Comparison of ENCODE assay signal across 8 cellular contexts in the genomic region with DNA sequence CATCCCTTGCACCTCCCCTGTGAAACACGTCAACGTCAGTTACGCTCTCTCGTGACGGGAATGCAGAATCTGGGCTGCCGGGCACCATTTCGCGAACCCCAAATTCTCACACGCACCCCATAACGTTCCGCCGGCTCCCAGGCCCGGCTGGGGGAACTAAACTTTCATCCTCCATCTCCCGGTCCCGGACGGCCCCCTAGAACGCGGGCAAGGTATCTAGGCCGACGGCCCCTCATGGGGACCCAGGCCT. TPM values are rescaled to one million over a fixed set of nuclear protein-coding genes. Genes with fewer than 3 reads are reported as not detected.
DNase-seq lines count a peak whose midpoint lies in the region; ATAC-seq and TF ChIP-seq lines count a peak whose summit lies in the region.

No MANE protein-coding gene starts in this region.

- POLR2A ChIA-PET in activated CD4-positive, alpha-beta T cell treated with anti-CD3 and anti-CD28 coated beads for 36 hours (lab: Charles Lee): interaction anchor here (1.0 kb wide), 1 partner anchor 72 kb away, joined by 4 read pairs; no protein-coding TSS in a partner anchor

- H3K4me1 Mint-ChIP-seq in activated CD4-positive, alpha-beta T cell treated with anti-CD3 and anti-CD28 coated beads for 36 hours: peaks cover 17% of the 10 kb centered on the region

- peak overlapping the region; percentile 88 for H3K27ac ChIP-seq in SK-N-MC
- H3K27ac ChIP-seq in neural cell (ENCODE audit: low read length): peak overlapping the region; percentile 100

- H3K36me3 ChIP-seq in SK-N-MC (ENCODE audit: insufficient read depth, low read length) (peaks cover 6% of the 10 kb centered on the region; the same call in 1 of the 2 replicates), neural cell (ENCODE audit: insufficient read depth, low read length) (no peaks in the 10 kb centered on the region)

- H4K20me1 ChIP-seq in neural cell (ENCODE audit: insufficient read depth): no peaks in the 10 kb centered on the region

- peaks cover 8% of the 10 kb centered on the region for H3K36me3 Mint-ChIP-seq in activated CD4-positive, alpha-beta T cell treated with anti-CD3 and anti-CD28 coated beads for 36 hours (ENCODE audit: low read depth)

- H3K4me3 Mint-ChIP-seq in activated CD4-positive, alpha-beta T cell treated with anti-CD3 and anti-CD28 coated beads for 36 hours: peak overlapping the region; percentile 86

- TF ChIP-seq EP300 in neural cell (conservative IDR thresholded peaks at IDR 0.05; ENCODE audit: poor library complexity, severe bottlenecking): no peak

- H3K9me3 Mint-ChIP-seq in activated CD4-positive, alpha-beta T cell treated with anti-CD3 and anti-CD28 coated beads for 36 hours (ENCODE audit: low read depth): no peaks in the 10 kb centered on the region

- peak overlapping the region; percentile 99 for H3K27ac Mint-ChIP-seq in activated CD4-positive, alpha-beta T cell treated with anti-CD3 and anti-CD28 coated beads for 36 hours

- peaks cover 42% of the 10 kb centered on the region for H3K79me2 ChIP-seq in neural cell (replicated peaks; ENCODE audit: insufficient read depth, low read length)

- peak overlapping the region; percentile 94 for H2AFZ ChIP-seq in neural cell (ENCODE audit: low read depth, low read length)

- H3K4me3 ChIP-seq in SK-N-MC (peak overlapping the region; percentile 91), neural cell (ENCODE audit: low read length) (peak overlapping the region; percentile 74)

- peak overlapping the region; percentile 90 for H3K4me2 ChIP-seq in neural cell (ENCODE audit: low read length)

- peak; percentile 66 for DNase-seq in activated CD4-positive, alpha-beta T cell treated with anti-CD3 and anti-CD28 coated beads for 36 hours
- DNase-seq in activated CD4-positive, alpha-beta T cell treated with anti-CD3 and anti-CD28 coated beads, Interleukin-2, amount 50 U/mL, for 1 hour: no peak
- no peak for DNase-seq in SK-N-MC (ENCODE audit: low read depth, low spot score)
- no peak for DNase-seq in activated gamma-delta T cell treated with Interleukin-2 at 50 U/mL for 16 hours
- DNase-seq in central memory CD4-positive, alpha-beta T cell: no peak

- peak; percentile 3 for ATAC-seq in activated CD4-positive, alpha-beta T cell treated with anti-CD3 and anti-CD28 coated beads for 36 hours
- peak; percentile 1 for ATAC-seq in esophagus mucosa
- no peak for ATAC-seq in HG03520 (IDR thresholded peaks at IDR 0.05; ENCODE audit: unreplicated experiment)

- no peaks in the 10 kb centered on the region for H3K27me3 Mint-ChIP-seq in activated CD4-positive, alpha-beta T cell treated with anti-CD3 and anti-CD28 coated beads for 36 hours

- TF ChIP-seq RAD21 in neural cell (conservative IDR thresholded peaks at IDR 0.05): no peak

- H3K9ac ChIP-seq in SK-N-MC (ENCODE audit: insufficient read length) (peak overlapping the region; percentile 97), neural cell (ENCODE audit: low read length) (peak overlapping the region; percentile 99)

- H3K9me3 ChIP-seq in SK-N-MC (ENCODE audit: low read depth, low read length) (no peaks in the 10 kb centered on the region), neural cell (ENCODE audit: low read length) (no peaks in the 10 kb centered on the region)

- no peak for TF ChIP-seq CTCF in neural cell (IDR thresholded peaks at IDR 0.05; ENCODE audit: poor library complexity, severe bottlenecking)

- intact Hi-C loops in activated CD4-positive, alpha-beta T cell treated with anti-CD3 and anti-CD28 coated beads for 36 hours (cut with DNase I, micrococcal nuclease): loop anchor here (1.0 to 5.0 kb wide), 14 partner anchors 50 to 1271 kb away; a partner anchor contains a TSS

- no peaks in the 10 kb centered on the region for H3K27me3 ChIP-seq in neural cell (ENCODE audit: insufficient read depth, low read depth, low read length)

- no peaks in the 10 kb centered on the region for H3K9me2 ChIP-seq in neural cell (ENCODE audit: insufficient read depth, low read length)

- CTCF ChIA-PET in activated CD4-positive, alpha-beta T cell treated with anti-CD3 and anti-CD28 coated beads for 36 hours (lab: Charles Lee): interaction anchor here (0.7 to 1.3 kb wide), 2 partner anchors 157 to 216 kb away, joined by 3 to 5 read pairs; no protein-coding TSS in a partner anchor

- peaks cover 11% of the 10 kb centered on the region for H3F3A ChIP-seq in neural cell (ENCODE audit: insufficient read depth, low read length, poor library complexity, severe bottlenecking)

TF ChIP-seq in neural cell, 6 proteins besides CTCF, POLR2A, EP300 and RAD21:
- TF ChIP-seq TAF1 (IDR thresholded peaks at IDR 0.05; ENCODE audit: low read depth): no peak

RNA-seq across cellular contexts. Expression of a gene that starts 0.5 kb away (rescaled TPM):
- total RNA-seq in activated CD4-positive, alpha-beta T cell treated with anti-CD3 and anti-CD28 coated beads for 36 hours: 1 to 10 TPM; 5.9 to 6.6 TPM
- 2.2 TPM for total RNA-seq in esophagus mucosa
- polyA plus RNA-seq in neural cell: 22.4 and 24.0 TPM in 2 replicates
- 25.6 and 32.2 TPM in 2 replicates for polyA minus RNA-seq in neural cell

RNA-seq across cellular contexts. Expression of a gene that starts 51.2 kb away (rescaled TPM):
- total RNA-seq in activated CD4-positive, alpha-beta T cell treated with anti-CD3 and anti-CD28 coated beads for 36 hours: 10 to 100 TPM; 59.5 to 92.8 TPM
- 20.1 TPM for total RNA-seq in esophagus mucosa
- 28.8 and 33.2 TPM in 2 replicates for polyA plus RNA-seq in neural cell
- 23.8 and 25.3 TPM in 2 replicates for polyA minus RNA-seq in neural cell
